In the genomic region with DNA sequence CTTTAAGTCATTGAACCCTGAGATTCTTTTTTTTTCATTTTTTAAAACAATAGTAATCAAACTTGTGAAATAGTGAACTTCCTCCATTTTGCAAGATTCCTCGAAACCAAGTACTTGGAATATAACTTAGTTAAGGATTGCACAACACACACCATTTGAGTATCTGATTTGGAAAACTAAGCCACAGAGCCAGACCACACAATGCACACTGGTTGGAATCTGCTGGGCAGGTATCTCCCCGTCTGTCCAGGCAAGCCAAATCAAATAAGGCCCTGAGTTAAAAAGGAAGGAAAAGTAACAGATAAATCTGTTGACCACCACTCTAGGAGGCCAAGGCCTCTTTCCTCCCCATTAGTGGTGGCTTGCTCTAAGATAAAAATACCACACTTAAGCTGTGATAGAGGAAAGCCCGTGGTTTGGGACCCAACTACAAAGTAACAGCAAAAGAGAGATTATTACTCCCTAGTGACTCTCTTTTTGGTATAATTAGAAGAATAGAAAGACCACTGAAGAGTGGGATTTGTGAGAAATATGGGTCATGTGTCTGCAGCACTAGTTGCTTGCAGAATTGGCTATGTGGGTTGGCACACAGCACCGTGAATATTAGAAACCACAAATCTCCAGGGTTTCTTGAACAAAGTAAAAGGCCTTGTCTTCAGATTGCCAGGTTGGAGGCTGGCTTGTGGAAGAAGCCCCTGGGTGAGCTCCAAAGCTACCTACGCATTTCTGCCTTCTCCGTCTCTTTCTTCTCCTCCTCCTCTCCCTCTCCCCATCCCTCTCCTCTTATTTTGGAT, we compare ENCODE assay signal across 18 cellular contexts.
DNase-seq lines count a peak whose midpoint lies in the region; ATAC-seq, FAIRE-seq and TF ChIP-seq lines count a peak whose summit lies in the region.
"Had no signal": no experiment of that assay in that cellular context is flagged by ENCODE, and none has a peak within 500 bp of the region (broad histone marks: within the 10 kb centered on the region; RNA-seq: fewer than 3 reads in every experiment).

No MANE protein-coding gene starts in this region.

- H4K8ac ChIP-seq in IMR-90 (ENCODE audit: low read depth in 2 of 2, low read length in 2 of 2) = no peak overlapping the region

- H3K79me1 ChIP-seq in IMR-90 (ENCODE audit: low read depth in 1 of 2, low read length in 2 of 2) = no peaks in the 10 kb centered on the region

- no peak overlapping the region for H3K23ac ChIP-seq in IMR-90 (ENCODE audit: low read depth, low read length)

- H4K20me1 ChIP-seq in IMR-90 (ENCODE audit: insufficient read depth, low read length) = no peaks in the 10 kb centered on the region

- H3K4me2 ChIP-seq in A549 = no peak overlapping the region
- no peak overlapping the region for H3K4me2 ChIP-seq in IMR-90 (ENCODE audit: low read depth, low read length)

- no peak overlapping the region for H3K56ac ChIP-seq in IMR-90 (ENCODE audit: extremely low read depth, insufficient read depth, low read length)

- no peaks in the 10 kb centered on the region for H3K9me3 ChIP-seq in A549
- no peaks in the 10 kb centered on the region for H3K9me3 ChIP-seq in IMR-90 (ENCODE audit: control insufficient read depth, insufficient read depth, low read length)

- TF ChIP-seq RAD21 in A549 (conservative IDR thresholded peaks at IDR 0.05 in 1 of 2, IDR thresholded peaks at IDR 0.05 in 1 of 2) (no peak), IMR-90 (IDR thresholded peaks at IDR 0.05; ENCODE audit: low read length) (no peak)

- TF ChIP-seq POLR2A in A549 (IDR thresholded peaks at IDR 0.05; ENCODE audit: low read length) (no peak), IMR-90 (IDR thresholded peaks at IDR 0.05; ENCODE audit: low read depth, low read length) (no peak)

- no peak overlapping the region for H2AK9ac ChIP-seq in IMR-90 (replicated peaks; ENCODE audit: low read depth, low read length, poor library complexity)

- H2BK15ac ChIP-seq in IMR-90 (ENCODE audit: low read depth, low read length) = no peak overlapping the region

- H3K9me1 ChIP-seq in IMR-90 (ENCODE audit: insufficient read depth, low read length) = peaks cover 3% of the 10 kb centered on the region; the same call in 1 of the 2 replicates

- dilution Hi-C loops in IMR-90 (cut with HindIII; ENCODE audit: low sequenced_read_pairs, unreplicated experiment) = no loop called here

- peak; percentile 96 for FAIRE-seq in A549 (lab: Jason Lieb, UNC)
- FAIRE-seq: bronchial epithelial cell, endometrium had no signal

- no peak overlapping the region for H2AK5ac ChIP-seq in IMR-90 (ENCODE audit: low read depth, low read length)

- H3K14ac ChIP-seq in IMR-90 (replicated peaks; ENCODE audit: low read depth, low read length) = no peak overlapping the region

- ATAC-seq in A549 = no peak
- no peak for ATAC-seq in IMR-90 (ENCODE audit: low read depth)
- no peak for ATAC-seq in GM19023 (IDR thresholded peaks at IDR 0.05; ENCODE audit: unreplicated experiment)
- ATAC-seq: stimulated activated naive CD8-positive, alpha-beta T cell treated with anti-CD3 and anti-CD28 coated beads, Interleukin-15, Interleukin-2, amounts not matched to agents 100 U/mL and 50 U/mL, for 24 hours had no signal

- H2BK20ac ChIP-seq in IMR-90 (ENCODE audit: low read depth, low read length) = no peak overlapping the region

- intact Hi-C loops in IMR-90 (cut with micrococcal nuclease) = no loop called here

- H3K27ac ChIP-seq in A549 (no peak overlapping the region), IMR-90 (ENCODE audit: insufficient read depth, low read length) (no peak overlapping the region)

- WGBS in A549 (ENCODE audit: missing lambda C conversion rate) = 33% methylated on average over 6 of the region's 6 CpGs
- 100% methylated on average over 1 of the region's 6 CpGs; no CpG with 5 or more reads in 1 of the 2 experiments for whole genome bisulfite sequencing in IMR-90 (ENCODE audit: extremely low coverage in 2 of 2, insufficient read length in 1 of 2), 2 experiments

- H2BK5ac ChIP-seq in IMR-90 (ENCODE audit: low read depth, low read length, poor library complexity, severe bottlenecking) = no peak overlapping the region

- no peak for TF ChIP-seq EP300 in A549 (IDR thresholded peaks at IDR 0.05)

- H3K4me3 ChIP-seq in A549 (no peak overlapping the region), IMR-90 (ENCODE audit: insufficient read depth, low read depth, low read length) (no peak overlapping the region), astrocyte of the spinal cord (ENCODE audit: low read depth, low read length) (no peak overlapping the region)

- no peak overlapping the region for H2BK120ac ChIP-seq in IMR-90 (ENCODE audit: low read depth, low read length)

- no peak overlapping the region for H3K4ac ChIP-seq in IMR-90 (ENCODE audit: low read depth, low read length)

- peaks cover 11% of the 10 kb centered on the region for H3K27me3 ChIP-seq in IMR-90 (ENCODE audit: control insufficient read depth, insufficient read depth, low read length)

- in situ Hi-C loops in IMR-90 (cut with MboI; ENCODE audit: low sequenced_read_pairs) (no loop called here), astrocyte of the spinal cord (cut with HindIII; ENCODE audit: low sequenced_read_pairs) (no loop called here)

- POLR2A ChIA-PET in A549 (lab: Yijun Ruan, JAX) (no interaction called here), IMR-90 (lab: Charles Lee; ENCODE audit: unreplicated experiment) (no interaction called here)

- no peaks in the 10 kb centered on the region for H3K36me3 ChIP-seq in IMR-90 (ENCODE audit: control insufficient read depth, insufficient read depth, low read length)

- H4K5ac ChIP-seq in IMR-90 (ENCODE audit: low read depth, low read length) = no peak overlapping the region

- no peak overlapping the region for H4K91ac ChIP-seq in IMR-90 (ENCODE audit: insufficient read depth, low read depth, low read length)

- no peak for TF ChIP-seq CTCF in A549 (IDR thresholded peaks at IDR 0.05)
- TF ChIP-seq CTCF in IMR-90 (conservative IDR thresholded peaks at IDR 0.05; ENCODE audit: low read depth, low read length) = no peak
- no peak for TF ChIP-seq CTCF in astrocyte of the spinal cord (IDR thresholded peaks at IDR 0.05; ENCODE audit: low read depth, low read length)

- BruUV-seq in IMR-90 (replicated peaks; lab: Mats Ljungman, UMichigan) = no TSS peak

- H3K9ac ChIP-seq in IMR-90 (ENCODE audit: low read depth, low read length) = no peak overlapping the region

- no peak overlapping the region for H3K18ac ChIP-seq in IMR-90 (ENCODE audit: low read depth, low read length)

- H3K4me1 ChIP-seq in A549 (no peaks in the 10 kb centered on the region), IMR-90 (ENCODE audit: control insufficient read depth, insufficient read depth, low read length) (no peaks in the 10 kb centered on the region)

- no peak for DNase-seq in A549 (ENCODE audit: low read depth in 1 of 2, low spot score in 1 of 2)
- no peak for DNase-seq in IMR-90
- DNase-seq in astrocyte of the spinal cord (ENCODE audit: low read depth, low spot score) = peak; percentile 70
- peak; percentile 57 for DNase-seq in iris pigment epithelial cell (ENCODE audit: low read depth)
- no peak for DNase-seq in NCI-H1092 treated with DMSO at 0.1 percent for 48 hours (lab: John Stamatoyannopoulos, UW)
- DNase-seq in activated CD4-positive, alpha-beta T cell treated with anti-CD3 and anti-CD28 coated beads, Interleukin-2, amount 50 U/mL, for 1 hour = no peak
- DNase-seq in activated naive CD4-positive, alpha-beta T cell treated with Interleukin-2 at 50 U/mL for 16 hours = no peak
- DNase-seq: ACHN; activated naive CD4-positive, alpha-beta T cell; immature natural killer cell; NCI-H1048; NCI-H82; occipital lobe; stimulated activated naive CD8-positive, alpha-beta T cell treated with anti-CD3 and anti-CD28 coated beads, Interleukin-15, Interleukin-2, amounts not matched to agents 100 U/mL and 50 U/mL, for 24 hours; T-helper 1 cell had no signal

- CTCF ChIA-PET in A549 (lab: Yijun Ruan, JAX) (interaction anchor here (1.1 kb wide), 1 partner anchor 12 kb away, joined by 4 read pairs; no protein-coding TSS in a partner anchor), IMR-90 (lab: Yijun Ruan, JAX) (no interaction called here)

- no peak overlapping the region for H2AFZ ChIP-seq in IMR-90 (replicated peaks; ENCODE audit: low read length, poor library complexity)

TF ChIP-seq in A549, 52 proteins besides CTCF, POLR2A, EP300 and RAD21:
- TF ChIP-seq CEBPB (IDR thresholded peaks at IDR 0.05) (0 out of 4 replicates have a peak, but pooled peaks of 1 of the 2 experiments have one; percentile 10), CBX2 (IDR thresholded peaks at IDR 0.05; ENCODE audit: borderline replicate concordance, low read depth) (no peak)

TF ChIP-seq in IMR-90, 13 proteins besides CTCF, POLR2A, EP300 and RAD21:
- TF ChIP-seq CEBPB (IDR thresholded peaks at IDR 0.05; ENCODE audit: low read depth, low read length) (peak; percentile 77), MAFK (IDR thresholded peaks at IDR 0.05; ENCODE audit: low read depth, low read length) (no peak)

Comparison
In these comparisons a context has a peak if more than half of its experiments do, and no peak if none do; other contexts are left out.
1. DNase-seq: peak in astrocyte of the spinal cord (single experiment) and iris pigment epithelial cell (single experiment); none in A549 (0 of 2), IMR-90 (single experiment), NCI-H1092 treated with DMSO at 0.1 percent for 48 hours (single experiment), activated CD4-positive, alpha-beta T cell treated with anti-CD3 and anti-CD28 coated beads, Interleukin-2, amount 50 U/mL, for 1 hour (single experiment) and activated naive CD4-positive, alpha-beta T cell treated with Interleukin-2 at 50 U/mL for 16 hours (single experiment).